In genomic region chr7:25998499-25998898, GRCh38 we compare ENCODE assay signal across 8 cellular contexts.
"Had no signal": no experiment of that assay in that cellular context is flagged by ENCODE, and none has a peak within 500 bp of the region (broad histone marks: within the 10 kb centered on the region; RNA-seq: fewer than 3 reads in every experiment).

No MANE protein-coding gene starts in this region.

- H3K9me3 ChIP-seq: HAP-1 had no signal

- H3K36me3 ChIP-seq: HAP-1 had no signal

- ATAC-seq: HCT116, HepG2 had no signal

- H2AFZ ChIP-seq: GM23248 had no signal

- H3K4me3 ChIP-seq: GM23248, HAP-1 had no signal

- H3K9ac ChIP-seq: GM23248 had no signal

- H3K4me1 ChIP-seq: HAP-1 had no signal

- H3K27ac ChIP-seq: GM23248, HL-60 had no signal

- DNase-seq: GM23248, GOT3, H7, HFFc6 had no signal
